In the genomic region with DNA sequence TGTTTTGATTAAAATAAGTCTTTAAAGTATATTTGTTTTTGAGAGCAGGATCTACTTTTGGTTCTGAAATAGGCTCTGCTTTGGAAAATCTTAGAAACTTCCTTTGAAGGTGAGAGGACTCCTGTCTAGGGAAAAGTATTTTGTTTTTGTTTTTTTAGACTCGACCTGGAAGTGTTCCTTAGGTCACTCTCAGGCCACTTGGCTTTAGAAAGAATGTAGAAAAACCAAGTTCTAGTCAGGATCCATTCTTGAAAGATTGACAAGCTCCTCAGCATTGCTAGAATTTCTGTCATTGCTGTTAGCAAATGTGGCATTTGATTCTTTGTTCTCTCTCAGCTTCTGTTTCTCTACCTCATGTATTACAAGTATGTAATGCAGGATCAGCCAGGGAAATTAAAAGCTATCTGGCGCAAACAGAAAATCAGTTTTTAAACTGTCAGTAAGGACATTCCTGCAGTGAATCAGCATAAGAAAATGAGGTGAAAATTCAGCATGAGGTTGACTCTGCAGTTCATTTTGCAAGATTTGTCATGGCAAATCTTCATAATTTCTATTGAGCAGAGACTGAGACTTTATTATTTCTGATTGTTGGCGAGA, we compare ENCODE assay signal across 16 cellular contexts. TPM values are rescaled to one million over a fixed set of nuclear protein-coding genes. Genes with fewer than 3 reads are reported as not detected.
DNase-seq lines count a peak whose midpoint lies in the region; ATAC-seq and TF ChIP-seq lines count a peak whose summit lies in the region.
"Had no signal": no experiment of that assay in that cellular context is flagged by ENCODE, and none has a peak within 500 bp of the region (broad histone marks: within the 10 kb centered on the region; RNA-seq: fewer than 3 reads in every experiment).

No MANE protein-coding gene starts in this region.

- no peaks in the 10 kb centered on the region for H3K27me3 Mint-ChIP-seq in HFFc6 (ENCODE audit: insufficient read depth)

- peak overlapping the region; percentile 22 for H3K4me2 ChIP-seq in hepatocyte

- peaks cover 15% of the 10 kb centered on the region for H3K36me3 Mint-ChIP-seq in HFFc6 (ENCODE audit: low read depth)

- H3K9me3 ChIP-seq in body of pancreas: no peaks in the 10 kb centered on the region
- H3K9me3 ChIP-seq in hepatocyte (ENCODE audit: low read depth): no peaks in the 10 kb centered on the region
- H3K9me3 ChIP-seq in skeletal muscle tissue (ENCODE audit: control insufficient read depth in 3 of 3, low read length in 3 of 3): no peaks in the 10 kb centered on the region

- H3K4me3 ChIP-seq in body of pancreas: no peak overlapping the region
- H3K4me3 ChIP-seq in hepatocyte: no peak overlapping the region
- H3K4me3 ChIP-seq in skeletal muscle tissue (ENCODE audit: low read length in 3 of 3): peak overlapping the region in 2 of 3 donors; percentile 4 to 6
- H3K4me3 ChIP-seq: dorsolateral prefrontal cortex had no signal

- no peaks in the 10 kb centered on the region for H4K20me1 ChIP-seq in hepatocyte (ENCODE audit: insufficient read depth, poor library complexity, severe bottlenecking)

- ATAC-seq in body of pancreas (peak; percentile 35), GM18517 (IDR thresholded peaks at IDR 0.05; ENCODE audit: unreplicated experiment) (no peak)
- ATAC-seq: activated CD8-positive, alpha-beta T cell treated with anti-CD3 and anti-CD28 coated beads, Interleukin-2, amount 10 ng/mL, durations not matched to agents 7 days and 5 days; stimulated activated effector memory CD8-positive, alpha-beta T cell treated with anti-CD3 and anti-CD28 coated beads, Interleukin-12 subunit alpha, Interleukin-12 subunit beta, amount 100 ng/mL, for 72 hours had no signal

- WGBS in body of pancreas, 2 donors: 71 to 77% methylated on average over 3 of the region's 3 CpGs
- 80% methylated on average over 3 of the region's 3 CpGs for WGBS in hepatocyte (ENCODE audit: low lambda C conversion rate, missing lambda C conversion rate)

- no peaks in the 10 kb centered on the region for H3K9me2 ChIP-seq in hepatocyte (replicated peaks; ENCODE audit: insufficient read depth)

- H3K9me3 Mint-ChIP-seq in HFFc6: peaks cover 5% of the 10 kb centered on the region; the same call in 1 of the 2 replicates
- H3K9me3 Mint-ChIP-seq: stimulated activated effector memory CD8-positive, alpha-beta T cell treated with anti-CD3 and anti-CD28 coated beads, Interleukin-12 subunit alpha, Interleukin-12 subunit beta, amount 100 ng/mL, for 72 hours had no signal

- in situ Hi-C loops in G401 (cut with HindIII; ENCODE audit: low sequenced_read_pairs): no loop called here

- H3K27me3 ChIP-seq in body of pancreas (no peaks in the 10 kb centered on the region), hepatocyte (no peaks in the 10 kb centered on the region), skeletal muscle tissue (ENCODE audit: control insufficient read depth in 3 of 3, insufficient read depth in 3 of 3, low read length in 3 of 3) (no peaks in the 10 kb centered on the region)
- H3K27me3 ChIP-seq: dorsolateral prefrontal cortex had no signal

- peak overlapping the region in 2 of 3 donors; percentile 1 for H3K9ac ChIP-seq in skeletal muscle tissue (ENCODE audit: low read depth in 1 of 3, low read length in 3 of 3)

- TF ChIP-seq CTCF in HFFc6 (IDR thresholded peaks at IDR 0.05) (no peak), body of pancreas (IDR thresholded peaks at IDR 0.05) (no peak), hepatocyte (IDR thresholded peaks at IDR 0.05; ENCODE audit: poor library complexity) (no peak)

- peaks cover 16% of the 10 kb centered on the region for H3K4me1 Mint-ChIP-seq in HFFc6 (ENCODE audit: low read depth)

- H3K36me3 ChIP-seq in body of pancreas (replicated peaks in 1 of 2; ENCODE audit: insufficient read depth in 1 of 2, low read depth in 2 of 2) (no peaks in the 10 kb centered on the region), hepatocyte (replicated peaks; ENCODE audit: insufficient read depth, low read depth) (no peaks in the 10 kb centered on the region), skeletal muscle tissue (ENCODE audit: control insufficient read depth in 3 of 3, insufficient read depth in 3 of 3, low read length in 3 of 3) (peaks cover 7 to 12% (median 7%) of the 10 kb centered on the region in 3 donors)

- H3K4me1 ChIP-seq in body of pancreas (no peaks in the 10 kb centered on the region), hepatocyte (ENCODE audit: insufficient read depth) (peaks cover 24% of the 10 kb centered on the region), skeletal muscle tissue (ENCODE audit: control insufficient read depth in 3 of 3, insufficient read depth in 3 of 3, low read length in 3 of 3) (peaks cover 33 to 40% (median 34%) of the 10 kb centered on the region in 3 donors)

- H3K4me3 Mint-ChIP-seq in HFFc6: no peak overlapping the region
- H3K4me3 Mint-ChIP-seq: activated CD8-positive, alpha-beta T cell treated with anti-CD3 and anti-CD28 coated beads, Interleukin-2, amount 10 ng/mL, durations not matched to agents 7 days and 5 days; stimulated activated effector memory CD8-positive, alpha-beta T cell treated with anti-CD3 and anti-CD28 coated beads, Interleukin-12 subunit alpha, Interleukin-12 subunit beta, amount 100 ng/mL, for 72 hours had no signal

- H2AFZ ChIP-seq in hepatocyte: no peak overlapping the region

- DNase-seq in HFFc6: peak; percentile 18
- no peak for DNase-seq in body of pancreas
- no peak for DNase-seq in hepatocyte (ENCODE audit: low spot score)
- DNase-seq in hypothalamus (lab: John Stamatoyannopoulos, UW): no peak
- DNase-seq in G401 (ENCODE audit: low spot score): no peak
- no peak for DNase-seq in GDM1 (lab: John Stamatoyannopoulos, UW)
- DNase-seq: activated CD8-positive, alpha-beta T cell treated with anti-CD3 and anti-CD28 coated beads, Interleukin-2, amount 10 ng/mL, durations not matched to agents 7 days and 5 days; activated naive CD4-positive, alpha-beta T cell treated with Interleukin-2 at 50 U/mL for 16 hours; dorsolateral prefrontal cortex; NCI-H1694; NCI-H526; stimulated activated CD4-positive, alpha-beta T cell treated with anti-CD3 and anti-CD28 coated beads, Interleukin-2, amount 100 ng/mL, for 24 hours had no signal

- H3K27ac Mint-ChIP-seq in HFFc6: no peak overlapping the region
- H3K27ac Mint-ChIP-seq: activated CD8-positive, alpha-beta T cell treated with anti-CD3 and anti-CD28 coated beads, Interleukin-2, amount 10 ng/mL, durations not matched to agents 7 days and 5 days; stimulated activated effector memory CD8-positive, alpha-beta T cell treated with anti-CD3 and anti-CD28 coated beads, Interleukin-12 subunit alpha, Interleukin-12 subunit beta, amount 100 ng/mL, for 72 hours had no signal

- TF ChIP-seq POLR2A in body of pancreas (IDR thresholded peaks at IDR 0.05): no peak

- peak overlapping the region in 2 of 4 donors; percentile 4 to 26 for H3K27ac ChIP-seq in body of pancreas
- H3K27ac ChIP-seq in hepatocyte: no peak overlapping the region
- peak overlapping the region; percentile 56 for H3K27ac ChIP-seq in skeletal muscle tissue (ENCODE audit: low read depth, low read length)
- H3K27ac ChIP-seq: C4-2B had no signal

- intact Hi-C loops in body of pancreas (cut with DNase I): no loop called here

- peaks cover 9% of the 10 kb centered on the region for H3K79me2 ChIP-seq in hepatocyte

RNA-seq across cellular contexts. Expression of gene NTPCR, which starts 12.4 kb away (rescaled TPM):
- 10 to 100 TPM; 25.5 to 31.8 (median 28.2) TPM for total RNA-seq in HFFc6 (2021; fragmentation: NEBNext Ultra II Directional; extraction: Animal tissue kit (Norgen Biotek cat#: 25700))
- total RNA-seq in body of pancreas: 10 to 100 TPM in 1 of 2 donors, 1 to 10 TPM in 1; 8.2 to 14.3 TPM
- 32.1 and 43.2 TPM in 2 replicates for total RNA-seq in hepatocyte
- polyA plus RNA-seq in hepatocyte: 52.9 and 53.8 TPM in 2 replicates
- 11.0 TPM for total RNA-seq in skeletal muscle tissue
- 46.2 and 50.5 TPM in 2 replicates for total RNA-seq in G401 (2014; rRNA removed; shearing (Covaris generic))

Comparison
In these comparisons a context has a peak if more than half of its experiments do, and no peak if none do; other contexts are left out.
1. H3K4me3 ChIP-seq: peak in skeletal muscle tissue (2 of 3); none in body of pancreas (0 of 2) and hepatocyte (single experiment).